Comparison of ENCODE assay signal across 1 cellular context in the genomic region with DNA sequence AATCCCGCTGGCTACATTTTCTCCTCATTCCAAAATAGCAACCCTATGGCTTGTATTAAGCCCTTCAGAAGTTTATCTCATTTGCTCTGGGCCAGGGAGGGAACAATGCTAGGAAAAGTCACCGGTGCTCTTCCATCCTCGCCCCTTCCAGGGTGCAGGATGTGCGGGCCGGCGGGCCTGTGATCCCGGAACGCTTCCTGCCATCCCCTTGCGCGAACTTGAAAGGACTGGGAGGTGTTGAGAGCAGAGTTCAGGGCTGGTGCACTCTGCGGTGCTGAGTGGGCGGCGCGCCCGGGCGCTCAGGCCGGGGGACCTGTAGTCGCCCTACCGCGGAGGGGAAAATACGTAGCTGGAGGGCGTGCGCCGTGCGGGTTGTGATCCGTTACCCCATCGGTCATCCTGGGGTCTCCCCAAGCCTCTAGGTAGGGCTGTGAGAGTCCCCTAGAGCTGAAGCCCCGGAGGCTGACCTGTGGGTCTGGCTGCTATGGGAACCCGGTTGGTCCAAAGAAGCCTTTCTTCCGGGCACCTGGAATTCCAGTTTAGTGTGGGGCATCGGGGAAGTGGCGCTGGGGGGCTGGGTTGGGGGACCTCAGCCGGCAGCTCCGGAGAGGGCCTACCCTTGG.
TF ChIP-seq lines count a peak whose summit lies in the region.

No MANE protein-coding gene starts in this region.

TF ChIP-seq in HepG2, 621 proteins besides CTCF, POLR2A, EP300 and RAD21 (continued from another document and continues in another):
- TF ChIP-seq, protein P1, sequence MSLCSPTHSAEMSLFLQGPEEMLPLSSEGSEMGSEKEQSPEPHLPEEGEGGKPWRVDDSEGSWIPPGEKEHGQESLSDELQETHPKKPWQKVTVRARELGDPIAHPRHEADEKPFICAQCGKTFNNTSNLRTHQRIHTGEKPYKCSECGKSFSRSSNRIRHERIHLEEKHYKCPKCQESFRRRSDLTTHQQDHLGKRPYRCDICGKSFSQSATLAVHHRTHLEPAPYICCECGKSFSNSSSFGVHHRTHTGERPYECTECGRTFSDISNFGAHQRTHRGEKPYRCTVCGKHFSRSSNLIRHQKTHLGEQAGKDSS (CRISPR knock-in tag; IDR thresholded peaks at IDR 0.05; ENCODE audit: borderline replicate concordance, low read depth), result 0 out of 2 replicates have a peak, but pooled peaks have one; percentile 41
- TF ChIP-seq KAT7 (CRISPR knock-in tag; IDR thresholded peaks at IDR 0.05; ENCODE audit: borderline replicate concordance) (no peak), PHF21A (CRISPR knock-in tag; IDR thresholded peaks at IDR 0.05) (peak; percentile 58), ATF7-NPFF (CRISPR knock-in tag; IDR thresholded peaks at IDR 0.05; ENCODE audit: low read depth) (0 out of 2 replicates have a peak, but pooled peaks have one; percentile 58), GABPA (IDR thresholded peaks at IDR 0.05; ENCODE audit: low read depth, low read length) (peak; percentile 76), GABPA (CRISPR knock-in tag; IDR thresholded peaks at IDR 0.05; ENCODE audit: low read depth) (peak; percentile 83), SOX6 (IDR thresholded peaks at IDR 0.05) (no peak), SOX6 (CRISPR knock-in tag; IDR thresholded peaks at IDR 0.05) (peak; percentile 49), ZMAT3 (CRISPR knock-in tag; conservative IDR thresholded peaks at IDR 0.05) (0 out of 2 replicates have a peak, but pooled peaks have one; percentile 36), MED1 (CRISPR knock-in tag; IDR thresholded peaks at IDR 0.05) (peak; percentile 43; the same call in 1 of the 2 replicates), MAFK (conservative IDR thresholded peaks at IDR 0.05 in 1 of 2, IDR thresholded peaks at IDR 0.05 in 1 of 2; ENCODE audit: low read length in 2 of 2) (0 out of 4 replicates have a peak, but pooled peaks of 1 of the 2 experiments have one; percentile 8), ZNF567 (CRISPR knock-in tag; IDR thresholded peaks at IDR 0.05; ENCODE audit: borderline replicate concordance) (no peak), MAFG (CRISPR knock-in tag; IDR thresholded peaks at IDR 0.05) (no peak), ZNF558 (CRISPR knock-in tag; IDR thresholded peaks at IDR 0.05; ENCODE audit: borderline replicate concordance) (no peak), KLF9 (CRISPR knock-in tag; IDR thresholded peaks at IDR 0.05; ENCODE audit: low read depth) (no peak), TAF1 (CRISPR knock-in tag; IDR thresholded peaks at IDR 0.05) (peak; percentile 42), FOXA3 (CRISPR knock-in tag; IDR thresholded peaks at IDR 0.05) (peak; percentile 59), ETV5 (CRISPR knock-in tag; IDR thresholded peaks at IDR 0.05; ENCODE audit: borderline replicate concordance) (peak; percentile 92), KDM5B (CRISPR knock-in tag; IDR thresholded peaks at IDR 0.05; ENCODE audit: borderline replicate concordance) (peak; percentile 52; the same call in 1 of the 2 replicates), ZNF768 (CRISPR knock-in tag; IDR thresholded peaks at IDR 0.05) (peak; percentile 53; the same call in 1 of the 2 replicates), CBX1 (IDR thresholded peaks at IDR 0.05; ENCODE audit: low read depth) (no peak), FOXA1 (IDR thresholded peaks at IDR 0.05) (no peak), FOXA1 (CRISPR knock-in tag; IDR thresholded peaks at IDR 0.05) (peak; percentile 23; the same call in 1 of the 2 replicates), ZSCAN9 (CRISPR knock-in tag; IDR thresholded peaks at IDR 0.05; ENCODE audit: borderline replicate concordance) (peak; percentile 49; the same call in 1 of the 2 replicates), TCF7 (IDR thresholded peaks at IDR 0.05; ENCODE audit: low read depth) (peak; percentile 90), HDAC1 (CRISPR knock-in tag; IDR thresholded peaks at IDR 0.05) (peak; percentile 81), MYC (CRISPR knock-in tag; IDR thresholded peaks at IDR 0.05; ENCODE audit: borderline replicate concordance) (peak; percentile 32; the same call in 1 of the 2 replicates), ZNF496 (CRISPR knock-in tag; IDR thresholded peaks at IDR 0.05; ENCODE audit: insufficient replicate concordance) (no peak), BHLHE40 (IDR thresholded peaks at IDR 0.05; ENCODE audit: low read length) (peak; percentile 36; the same call in 1 of the 2 replicates), RCOR2 (CRISPR knock-in tag; IDR thresholded peaks at IDR 0.05) (peak; percentile 44; the same call in 1 of the 2 replicates), ZNF614 (CRISPR knock-in tag; IDR thresholded peaks at IDR 0.05; ENCODE audit: borderline replicate concordance) (0 out of 2 replicates have a peak, but pooled peaks have one; percentile 60), ZNF260 (CRISPR knock-in tag; IDR thresholded peaks at IDR 0.05; ENCODE audit: borderline replicate concordance, low read depth) (no peak), HDAC2 (CRISPR knock-in tag; IDR thresholded peaks at IDR 0.05) (peak; percentile 89; the same call in 1 of the 2 replicates)
- TF ChIP-seq, protein P2, sequence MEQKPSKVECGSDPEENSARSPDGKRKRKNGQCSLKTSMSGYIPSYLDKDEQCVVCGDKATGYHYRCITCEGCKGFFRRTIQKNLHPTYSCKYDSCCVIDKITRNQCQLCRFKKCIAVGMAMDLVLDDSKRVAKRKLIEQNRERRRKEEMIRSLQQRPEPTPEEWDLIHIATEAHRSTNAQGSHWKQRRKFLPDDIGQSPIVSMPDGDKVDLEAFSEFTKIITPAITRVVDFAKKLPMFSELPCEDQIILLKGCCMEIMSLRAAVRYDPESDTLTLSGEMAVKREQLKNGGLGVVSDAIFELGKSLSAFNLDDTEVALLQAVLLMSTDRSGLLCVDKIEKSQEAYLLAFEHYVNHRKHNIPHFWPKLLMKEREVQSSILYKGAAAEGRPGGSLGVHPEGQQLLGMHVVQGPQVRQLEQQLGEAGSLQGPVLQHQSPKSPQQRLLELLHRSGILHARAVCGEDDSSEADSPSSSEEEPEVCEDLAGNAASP (CRISPR knock-in tag; IDR thresholded peaks at IDR 0.05; ENCODE audit: borderline replicate concordance), result peak; percentile 77; the same call in 1 of the 2 replicates
- TF ChIP-seq, protein P3, sequence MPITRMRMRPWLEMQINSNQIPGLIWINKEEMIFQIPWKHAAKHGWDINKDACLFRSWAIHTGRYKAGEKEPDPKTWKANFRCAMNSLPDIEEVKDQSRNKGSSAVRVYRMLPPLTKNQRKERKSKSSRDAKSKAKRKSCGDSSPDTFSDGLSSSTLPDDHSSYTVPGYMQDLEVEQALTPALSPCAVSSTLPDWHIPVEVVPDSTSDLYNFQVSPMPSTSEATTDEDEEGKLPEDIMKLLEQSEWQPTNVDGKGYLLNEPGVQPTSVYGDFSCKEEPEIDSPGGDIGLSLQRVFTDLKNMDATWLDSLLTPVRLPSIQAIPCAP (CRISPR knock-in tag; IDR thresholded peaks at IDR 0.05; ENCODE audit: low read depth), result no peak
- TF ChIP-seq, protein P4, sequence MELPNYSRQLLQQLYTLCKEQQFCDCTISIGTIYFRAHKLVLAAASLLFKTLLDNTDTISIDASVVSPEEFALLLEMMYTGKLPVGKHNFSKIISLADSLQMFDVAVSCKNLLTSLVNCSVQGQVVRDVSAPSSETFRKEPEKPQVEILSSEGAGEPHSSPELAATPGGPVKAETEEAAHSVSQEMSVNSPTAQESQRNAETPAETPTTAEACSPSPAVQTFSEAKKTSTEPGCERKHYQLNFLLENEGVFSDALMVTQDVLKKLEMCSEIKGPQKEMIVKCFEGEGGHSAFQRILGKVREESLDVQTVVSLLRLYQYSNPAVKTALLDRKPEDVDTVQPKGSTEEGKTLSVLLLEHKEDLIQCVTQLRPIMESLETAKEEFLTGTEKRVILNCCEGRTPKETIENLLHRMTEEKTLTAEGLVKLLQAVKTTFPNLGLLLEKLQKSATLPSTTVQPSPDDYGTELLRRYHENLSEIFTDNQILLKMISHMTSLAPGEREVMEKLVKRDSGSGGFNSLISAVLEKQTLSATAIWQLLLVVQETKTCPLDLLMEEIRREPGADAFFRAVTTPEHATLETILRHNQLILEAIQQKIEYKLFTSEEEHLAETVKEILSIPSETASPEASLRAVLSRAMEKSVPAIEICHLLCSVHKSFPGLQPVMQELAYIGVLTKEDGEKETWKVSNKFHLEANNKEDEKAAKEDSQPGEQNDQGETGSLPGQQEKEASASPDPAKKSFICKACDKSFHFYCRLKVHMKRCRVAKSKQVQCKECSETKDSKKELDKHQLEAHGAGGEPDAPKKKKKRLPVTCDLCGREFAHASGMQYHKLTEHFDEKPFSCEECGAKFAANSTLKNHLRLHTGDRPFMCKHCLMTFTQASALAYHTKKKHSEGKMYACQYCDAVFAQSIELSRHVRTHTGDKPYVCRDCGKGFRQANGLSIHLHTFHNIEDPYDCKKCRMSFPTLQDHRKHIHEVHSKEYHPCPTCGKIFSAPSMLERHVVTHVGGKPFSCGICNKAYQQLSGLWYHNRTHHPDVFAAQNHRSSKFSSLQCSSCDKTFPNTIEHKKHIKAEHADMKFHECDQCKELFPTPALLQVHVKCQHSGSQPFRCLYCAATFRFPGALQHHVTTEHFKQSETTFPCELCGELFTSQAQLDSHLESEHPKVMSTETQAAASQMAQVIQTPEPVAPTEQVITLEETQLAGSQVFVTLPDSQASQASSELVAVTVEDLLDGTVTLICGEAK (IDR thresholded peaks at IDR 0.05), result peak; percentile 66
- TF ChIP-seq, protein P4 (CRISPR knock-in tag; IDR thresholded peaks at IDR 0.05), result peak; percentile 57; the same call in 1 of the 2 replicates
- TF ChIP-seq, protein P5, sequence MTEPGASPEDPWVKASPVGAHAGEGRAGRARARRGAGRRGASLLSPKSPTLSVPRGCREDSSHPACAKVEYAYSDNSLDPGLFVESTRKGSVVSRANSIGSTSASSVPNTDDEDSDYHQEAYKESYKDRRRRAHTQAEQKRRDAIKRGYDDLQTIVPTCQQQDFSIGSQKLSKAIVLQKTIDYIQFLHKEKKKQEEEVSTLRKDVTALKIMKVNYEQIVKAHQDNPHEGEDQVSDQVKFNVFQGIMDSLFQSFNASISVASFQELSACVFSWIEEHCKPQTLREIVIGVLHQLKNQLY (CRISPR knock-in tag; IDR thresholded peaks at IDR 0.05), result 0 out of 2 replicates have a peak, but pooled peaks have one; percentile 30
- TF ChIP-seq, protein P6, sequence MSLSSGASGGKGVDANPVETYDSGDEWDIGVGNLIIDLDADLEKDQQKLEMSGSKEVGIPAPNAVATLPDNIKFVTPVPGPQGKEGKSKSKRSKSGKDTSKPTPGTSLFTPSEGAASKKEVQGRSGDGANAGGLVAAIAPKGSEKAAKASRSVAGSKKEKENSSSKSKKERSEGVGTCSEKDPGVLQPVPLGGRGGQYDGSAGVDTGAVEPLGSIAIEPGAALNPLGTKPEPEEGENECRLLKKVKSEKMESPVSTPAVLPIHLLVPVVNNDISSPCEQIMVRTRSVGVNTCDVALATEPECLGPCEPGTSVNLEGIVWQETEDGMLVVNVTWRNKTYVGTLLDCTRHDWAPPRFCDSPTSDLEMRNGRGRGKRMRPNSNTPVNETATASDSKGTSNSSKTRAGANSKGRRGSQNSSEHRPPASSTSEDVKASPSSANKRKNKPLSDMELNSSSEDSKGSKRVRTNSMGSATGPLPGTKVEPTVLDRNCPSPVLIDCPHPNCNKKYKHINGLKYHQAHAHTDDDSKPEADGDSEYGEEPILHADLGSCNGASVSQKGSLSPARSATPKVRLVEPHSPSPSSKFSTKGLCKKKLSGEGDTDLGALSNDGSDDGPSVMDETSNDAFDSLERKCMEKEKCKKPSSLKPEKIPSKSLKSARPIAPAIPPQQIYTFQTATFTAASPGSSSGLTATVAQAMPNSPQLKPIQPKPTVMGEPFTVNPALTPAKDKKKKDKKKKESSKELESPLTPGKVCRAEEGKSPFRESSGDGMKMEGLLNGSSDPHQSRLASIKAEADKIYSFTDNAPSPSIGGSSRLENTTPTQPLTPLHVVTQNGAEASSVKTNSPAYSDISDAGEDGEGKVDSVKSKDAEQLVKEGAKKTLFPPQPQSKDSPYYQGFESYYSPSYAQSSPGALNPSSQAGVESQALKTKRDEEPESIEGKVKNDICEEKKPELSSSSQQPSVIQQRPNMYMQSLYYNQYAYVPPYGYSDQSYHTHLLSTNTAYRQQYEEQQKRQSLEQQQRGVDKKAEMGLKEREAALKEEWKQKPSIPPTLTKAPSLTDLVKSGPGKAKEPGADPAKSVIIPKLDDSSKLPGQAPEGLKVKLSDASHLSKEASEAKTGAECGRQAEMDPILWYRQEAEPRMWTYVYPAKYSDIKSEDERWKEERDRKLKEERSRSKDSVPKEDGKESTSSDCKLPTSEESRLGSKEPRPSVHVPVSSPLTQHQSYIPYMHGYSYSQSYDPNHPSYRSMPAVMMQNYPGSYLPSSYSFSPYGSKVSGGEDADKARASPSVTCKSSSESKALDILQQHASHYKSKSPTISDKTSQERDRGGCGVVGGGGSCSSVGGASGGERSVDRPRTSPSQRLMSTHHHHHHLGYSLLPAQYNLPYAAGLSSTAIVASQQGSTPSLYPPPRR (CRISPR knock-in tag; IDR thresholded peaks at IDR 0.05; ENCODE audit: borderline replicate concordance), result peak; percentile 54; the same call in 1 of the 2 replicates
- TF ChIP-seq, protein P7, sequence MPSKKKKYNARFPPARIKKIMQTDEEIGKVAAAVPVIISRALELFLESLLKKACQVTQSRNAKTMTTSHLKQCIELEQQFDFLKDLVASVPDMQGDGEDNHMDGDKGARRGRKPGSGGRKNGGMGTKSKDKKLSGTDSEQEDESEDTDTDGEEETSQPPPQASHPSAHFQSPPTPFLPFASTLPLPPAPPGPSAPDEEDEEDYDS (CRISPR knock-in tag; IDR thresholded peaks at IDR 0.05), result peak; percentile 53; the same call in 1 of the 2 replicates
